11 cellular contexts compared by ENCODE assay signal in the genomic region with DNA sequence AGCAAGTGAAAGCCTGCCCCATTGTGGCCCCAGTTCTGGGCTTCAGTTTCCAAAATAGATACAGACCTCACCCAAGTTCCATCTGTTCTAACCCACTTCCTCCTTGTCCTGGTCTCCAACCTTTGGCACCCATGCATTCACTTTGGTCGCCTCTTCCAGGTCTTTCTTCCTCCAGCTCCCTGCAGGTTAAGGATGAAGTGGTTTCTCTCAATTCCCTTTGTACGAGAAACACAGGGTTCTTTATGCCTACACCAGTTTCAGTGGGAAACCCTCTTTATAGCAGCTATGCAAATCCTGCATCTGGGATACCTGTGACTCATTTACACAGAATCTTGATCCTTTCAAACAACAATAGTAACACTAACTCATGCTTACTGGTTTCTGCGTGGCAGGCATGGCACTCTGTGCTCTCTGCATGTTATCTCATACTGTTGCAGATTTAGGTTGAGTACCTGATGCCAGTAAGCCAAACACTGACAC.
DNase-seq lines count a peak whose midpoint lies in the region; ATAC-seq lines count a peak whose summit lies in the region.
"Had no signal": no experiment of that assay in that cellular context is flagged by ENCODE, and none has a peak within 500 bp of the region (broad histone marks: within the 10 kb centered on the region; RNA-seq: fewer than 3 reads in every experiment).

No MANE protein-coding gene starts in this region.

- H3K9me3 Mint-ChIP-seq in CD4-positive, alpha-beta memory T cell, result peaks cover 0 to 2% (median 0%) of the 10 kb centered on the region in 8 donors
- H3K9me3 Mint-ChIP-seq in activated CD4-positive, alpha-beta memory T cell treated with anti-CD3 and anti-CD28 coated beads for 36 hours, result no peaks in the 10 kb centered on the region

- CTCF ChIA-PET in CD4-positive, alpha-beta memory T cell (lab: Charles Lee; ENCODE audit: partially characterized antibody), result interaction anchor here (1.6 to 2.0 kb wide), 2 partner anchors 50 to 208 kb away, joined by 4 to 6 read pairs; no protein-coding TSS in a partner anchor
- CTCF ChIA-PET in activated CD4-positive, alpha-beta memory T cell treated with anti-CD3 and anti-CD28 coated beads for 36 hours (lab: Charles Lee), result interaction anchor here (0.8 to 1.6 kb wide), 2 partner anchors 36 to 157 kb away, joined by 3 read pairs; no protein-coding TSS in a partner anchor

- DNase-seq in CD4-positive, alpha-beta memory T cell, result no peak
- peak; percentile 63 for DNase-seq in activated CD4-positive, alpha-beta memory T cell treated with anti-CD3 and anti-CD28 coated beads for 36 hours
- DNase-seq in islet precursor cell (peak; percentile 64), NCI-H2107 treated with DMSO at 0.1 percent for 48 hours (lab: John Stamatoyannopoulos, UW; ENCODE audit: unreplicated experiment) (no peak), KG1 (lab: John Stamatoyannopoulos, UW) (no peak)
- DNase-seq in stimulated activated naive CD4-positive, alpha-beta T cell (lab: John Stamatoyannopoulos, UW), result no peak
- DNase-seq: dorsolateral prefrontal cortex, midbrain had no signal

- POLR2A ChIA-PET in CD4-positive, alpha-beta memory T cell (lab: Charles Lee; ENCODE audit: partially characterized antibody), result interaction anchor here (1.0 to 14.0 kb wide), 3 partner anchors 23 to 117 kb away, joined by 3 to 354 read pairs (median 24); no protein-coding TSS in a partner anchor
- POLR2A ChIA-PET in activated CD4-positive, alpha-beta memory T cell treated with anti-CD3 and anti-CD28 coated beads for 36 hours (lab: Charles Lee), result interaction anchor here (1.0 to 2.4 kb wide), 3 partner anchors 23 to 110 kb away, joined by 3 to 7 read pairs (median 3); partner anchors contain the start of gene AMIGO2

- no peaks in the 10 kb centered on the region for H3K27me3 ChIP-seq in CD4-positive, alpha-beta memory T cell (ENCODE audit: insufficient read depth, low read length)
- H3K27me3 ChIP-seq: dorsolateral prefrontal cortex, SJSA1 had no signal

- peak overlapping the region in 7 of 8 donors; percentile 8 to 93 (median 69) for H3K4me3 Mint-ChIP-seq in CD4-positive, alpha-beta memory T cell
- peak overlapping the region; percentile 17 for H3K4me3 Mint-ChIP-seq in activated CD4-positive, alpha-beta memory T cell treated with anti-CD3 and anti-CD28 coated beads for 36 hours

- peaks cover 39 to 48% of the 10 kb centered on the region in 2 donors for H3K36me3 Mint-ChIP-seq in CD4-positive, alpha-beta memory T cell
- peaks cover 16% of the 10 kb centered on the region for H3K36me3 Mint-ChIP-seq in activated CD4-positive, alpha-beta memory T cell treated with anti-CD3 and anti-CD28 coated beads for 36 hours

- intact Hi-C loops in CD4-positive, alpha-beta memory T cell (cut with micrococcal nuclease), result loop anchor here (5.0 kb wide), 3 partner anchors 33 to 207 kb away; no protein-coding TSS in a partner anchor
- intact Hi-C loops in activated CD4-positive, alpha-beta memory T cell treated with anti-CD3 and anti-CD28 coated beads for 36 hours (cut with micrococcal nuclease), result loop anchor here (1.0 to 5.0 kb wide), 3 partner anchors 33 to 206 kb away; no protein-coding TSS in a partner anchor

- H3K36me3 ChIP-seq in CD4-positive, alpha-beta memory T cell (ENCODE audit: insufficient read depth, low read length), result no peaks in the 10 kb centered on the region
- H3K36me3 ChIP-seq: SJSA1 had no signal

- H3K4me1 Mint-ChIP-seq in CD4-positive, alpha-beta memory T cell, result peaks cover 67 to 90% (median 78%) of the 10 kb centered on the region in 4 donors
- peaks cover 82% of the 10 kb centered on the region for H3K4me1 Mint-ChIP-seq in activated CD4-positive, alpha-beta memory T cell treated with anti-CD3 and anti-CD28 coated beads for 36 hours (ENCODE audit: low read depth)

- peak overlapping the region; percentile 62 to 95 (median 93) for H3K27ac Mint-ChIP-seq in CD4-positive, alpha-beta memory T cell
- H3K27ac Mint-ChIP-seq in activated CD4-positive, alpha-beta memory T cell treated with anti-CD3 and anti-CD28 coated beads for 36 hours, result peak overlapping the region; percentile 80

- no peak overlapping the region for H3K4me3 ChIP-seq in CD4-positive, alpha-beta memory T cell (ENCODE audit: low read length in 2 of 2)
- H3K4me3 ChIP-seq: dorsolateral prefrontal cortex, SJSA1 had no signal

- H3K9me3 ChIP-seq in CD4-positive, alpha-beta memory T cell (ENCODE audit: control insufficient read depth in 1 of 2, low read length in 2 of 2), result no peaks in the 10 kb centered on the region
- H3K9me3 ChIP-seq: SJSA1 had no signal

- peaks cover 80% of the 10 kb centered on the region for H3K4me1 ChIP-seq in CD4-positive, alpha-beta memory T cell (ENCODE audit: insufficient read depth, low read length)

- ATAC-seq in HG02798 (IDR thresholded peaks at IDR 0.05; ENCODE audit: poor library complexity, unreplicated experiment) (peak; percentile 32), GM18519 (IDR thresholded peaks at IDR 0.05; ENCODE audit: low FRiP score, unreplicated experiment) (no peak)

- no peaks in the 10 kb centered on the region for H3K27me3 Mint-ChIP-seq in CD4-positive, alpha-beta memory T cell
- H3K27me3 Mint-ChIP-seq in activated CD4-positive, alpha-beta memory T cell treated with anti-CD3 and anti-CD28 coated beads for 36 hours, result no peaks in the 10 kb centered on the region

- H3K27ac ChIP-seq in CD4-positive, alpha-beta memory T cell (ENCODE audit: low read depth, low read length), result peak overlapping the region; percentile 42
- H3K27ac ChIP-seq: dorsolateral prefrontal cortex, SJSA1 had no signal

Comparison
In these comparisons a context has a peak if more than half of its experiments do, and no peak if none do; other contexts are left out.
1. DNase-seq: peak in activated CD4-positive, alpha-beta memory T cell treated with anti-CD3 and anti-CD28 coated beads for 36 hours (single experiment) and islet precursor cell (single experiment); none in CD4-positive, alpha-beta memory T cell (0 of 5), NCI-H2107 treated with DMSO at 0.1 percent for 48 hours (single experiment), stimulated activated naive CD4-positive, alpha-beta T cell (0 of 6) and KG1 (single experiment).